17 cellular contexts compared by ENCODE assay signal in the genomic region with DNA sequence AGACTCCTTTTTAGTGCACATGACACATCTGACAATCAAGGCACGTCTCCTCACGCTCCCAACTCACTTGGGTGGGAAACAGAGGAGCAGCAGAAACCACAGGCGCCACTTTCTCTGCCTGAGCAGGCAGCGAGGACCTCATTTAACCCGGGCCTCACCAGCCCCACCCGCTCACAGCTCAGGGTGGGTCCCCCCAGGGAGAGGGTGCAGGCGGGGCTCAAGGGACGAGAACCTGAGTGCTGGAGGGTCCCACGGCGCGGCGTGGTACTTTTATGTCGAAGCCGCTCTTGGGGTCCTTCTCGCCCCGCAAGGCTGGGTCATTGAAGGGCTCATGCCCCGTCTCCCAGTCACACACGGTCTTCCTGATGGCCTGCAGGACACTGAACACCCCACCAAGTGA.
DNase-seq lines count a peak whose midpoint lies in the region; ATAC-seq, FAIRE-seq and TF ChIP-seq lines count a peak whose summit lies in the region.
"Had no signal": no experiment of that assay in that cellular context is flagged by ENCODE, and none has a peak within 500 bp of the region (broad histone marks: within the 10 kb centered on the region; RNA-seq: fewer than 3 reads in every experiment).

No MANE protein-coding gene starts in this region.

- H3K9me3 ChIP-seq in astrocyte (ENCODE audit: insufficient read depth, low read depth, low read length) (peaks cover 6% of the 10 kb centered on the region), upper lobe of right lung (no peaks in the 10 kb centered on the region)

- H2AFZ ChIP-seq in astrocyte (ENCODE audit: low read depth, low read length): no peak overlapping the region

- H3K4me1 ChIP-seq in astrocyte (ENCODE audit: insufficient read depth, low read length) (peaks cover 5% of the 10 kb centered on the region), upper lobe of right lung (no peaks in the 10 kb centered on the region)

- no peak overlapping the region for H3K27ac Mint-ChIP-seq in natural killer cell treated with Interleukin-12 subunit alpha and Interleukin-12 subunit beta and Interleukin-15 and Interleukin-18, amount 100 ng/mL, for 72 hours
- H3K27ac Mint-ChIP-seq in natural killer cell (no peak overlapping the region), astrocyte (ENCODE audit: unreplicated experiment) (peak overlapping the region; percentile 47), nephron progenitor cell (peak overlapping the region; percentile 83), progenitor cell of endocrine pancreas (no peak overlapping the region)
- H3K27ac Mint-ChIP-seq: CD4-positive, CD25-positive, alpha-beta regulatory T cell had no signal

- no peaks in the 10 kb centered on the region for H3K79me2 ChIP-seq in astrocyte (ENCODE audit: insufficient read depth, low read length)

- H3K4me1 Mint-ChIP-seq in natural killer cell treated with Interleukin-12 subunit alpha and Interleukin-12 subunit beta and Interleukin-15 and Interleukin-18, amount 100 ng/mL, for 72 hours (ENCODE audit: low read depth in 2 of 2): no peaks in the 10 kb centered on the region
- H3K4me1 Mint-ChIP-seq in natural killer cell (no peaks in the 10 kb centered on the region), astrocyte (ENCODE audit: low read depth, unreplicated experiment) (peaks cover 8% of the 10 kb centered on the region), nephron progenitor cell (no peaks in the 10 kb centered on the region), progenitor cell of endocrine pancreas (ENCODE audit: low read depth) (no peaks in the 10 kb centered on the region)
- H3K4me1 Mint-ChIP-seq: CD4-positive, CD25-positive, alpha-beta regulatory T cell had no signal

- no peaks in the 10 kb centered on the region for H3K9me3 Mint-ChIP-seq in natural killer cell treated with Interleukin-12 subunit alpha and Interleukin-12 subunit beta and Interleukin-15 and Interleukin-18, amount 100 ng/mL, for 72 hours
- H3K9me3 Mint-ChIP-seq in natural killer cell (no peaks in the 10 kb centered on the region), astrocyte (ENCODE audit: unreplicated experiment) (peaks cover 4% of the 10 kb centered on the region), nephron progenitor cell (no peaks in the 10 kb centered on the region), progenitor cell of endocrine pancreas (ENCODE audit: low read depth) (no peaks in the 10 kb centered on the region)
- H3K9me3 Mint-ChIP-seq: CD4-positive, CD25-positive, alpha-beta regulatory T cell; H9 had no signal

- H3K27me3 Mint-ChIP-seq in natural killer cell treated with Interleukin-12 subunit alpha and Interleukin-12 subunit beta and Interleukin-15 and Interleukin-18, amount 100 ng/mL, for 72 hours: no peaks in the 10 kb centered on the region
- H3K27me3 Mint-ChIP-seq in natural killer cell (ENCODE audit: low read depth in 2 of 2): no peaks in the 10 kb centered on the region
- H3K27me3 Mint-ChIP-seq in astrocyte (ENCODE audit: low read depth, unreplicated experiment): no peaks in the 10 kb centered on the region
- H3K27me3 Mint-ChIP-seq in nephron progenitor cell (ENCODE audit: low read depth, poor library complexity): no peaks in the 10 kb centered on the region
- no peaks in the 10 kb centered on the region for H3K27me3 Mint-ChIP-seq in progenitor cell of endocrine pancreas
- H3K27me3 Mint-ChIP-seq: CD4-positive, CD25-positive, alpha-beta regulatory T cell had no signal

- H3K36me3 ChIP-seq in astrocyte (ENCODE audit: insufficient read depth, low read length): peaks cover 26% of the 10 kb centered on the region
- H3K36me3 ChIP-seq in upper lobe of right lung: peaks cover 80% of the 10 kb centered on the region

- TF ChIP-seq CTCF in natural killer cell (IDR thresholded peaks at IDR 0.05): no peak
- TF ChIP-seq CTCF in astrocyte (IDR thresholded peaks at IDR 0.05; ENCODE audit: insufficient read depth, low read depth, low read length): no peak
- TF ChIP-seq CTCF in nephron progenitor cell (IDR thresholded peaks at IDR 0.05): no peak
- no peak for TF ChIP-seq CTCF in upper lobe of right lung (IDR thresholded peaks at IDR 0.05)
- no peak for TF ChIP-seq CTCF in progenitor cell of endocrine pancreas (IDR thresholded peaks at IDR 0.05; ENCODE audit: unreplicated experiment)

- no peaks in the 10 kb centered on the region for H4K20me1 ChIP-seq in astrocyte (ENCODE audit: insufficient read depth, low read length)

- H3K27me3 ChIP-seq in astrocyte (ENCODE audit: insufficient read depth, low read length): no peaks in the 10 kb centered on the region
- no peaks in the 10 kb centered on the region for H3K27me3 ChIP-seq in upper lobe of right lung

- DNase-seq in natural killer cell treated with Interleukin-12 subunit alpha and Interleukin-12 subunit beta and Interleukin-15 and Interleukin-18, amount 100 ng/mL, for 72 hours (ENCODE audit: low spot score): peak; percentile 15
- DNase-seq in natural killer cell: no peak
- no peak for DNase-seq in astrocyte (ENCODE audit: low read depth)
- no peak for DNase-seq in nephron progenitor cell
- DNase-seq in upper lobe of right lung: no peak
- no peak for DNase-seq in left lobe of liver (ENCODE audit: low spot score)
- DNase-seq in foreskin melanocyte: no peak
- DNase-seq in progenitor cell of endocrine pancreas (ENCODE audit: low spot score, unreplicated experiment): no peak
- DNase-seq: Calu3; CD4-positive, CD25-positive, alpha-beta regulatory T cell; DMS 273 treated with DMSO at 0.1 percent for 48 hours; DMS79; GOT3; H9 had no signal

- no peak overlapping the region for H3K4me2 ChIP-seq in astrocyte (ENCODE audit: low read length)

- H3K36me3 Mint-ChIP-seq in natural killer cell treated with Interleukin-12 subunit alpha and Interleukin-12 subunit beta and Interleukin-15 and Interleukin-18, amount 100 ng/mL, for 72 hours: no peaks in the 10 kb centered on the region
- no peaks in the 10 kb centered on the region for H3K36me3 Mint-ChIP-seq in natural killer cell
- H3K36me3 Mint-ChIP-seq in astrocyte (ENCODE audit: low read depth, unreplicated experiment): peaks cover 38% of the 10 kb centered on the region
- H3K36me3 Mint-ChIP-seq in nephron progenitor cell (ENCODE audit: low read depth): peaks cover 79% of the 10 kb centered on the region
- peaks cover 26% of the 10 kb centered on the region for H3K36me3 Mint-ChIP-seq in progenitor cell of endocrine pancreas (ENCODE audit: insufficient read depth)

- ATAC-seq in natural killer cell treated with Interleukin-12 subunit alpha and Interleukin-12 subunit beta and Interleukin-15 and Interleukin-18, amount 100 ng/mL, for 72 hours: no peak
- no peak for ATAC-seq in natural killer cell
- peak; percentile 9 for ATAC-seq in upper lobe of right lung
- ATAC-seq in left lobe of liver: no peak
- ATAC-seq: GM12878 had no signal

- H3K4me3 Mint-ChIP-seq in natural killer cell treated with Interleukin-12 subunit alpha and Interleukin-12 subunit beta and Interleukin-15 and Interleukin-18, amount 100 ng/mL, for 72 hours: no peak overlapping the region
- H3K4me3 Mint-ChIP-seq in natural killer cell: no peak overlapping the region
- H3K4me3 Mint-ChIP-seq in astrocyte (ENCODE audit: unreplicated experiment): peak overlapping the region; percentile 66
- no peak overlapping the region for H3K4me3 Mint-ChIP-seq in nephron progenitor cell
- no peak overlapping the region for H3K4me3 Mint-ChIP-seq in progenitor cell of endocrine pancreas (ENCODE audit: low read depth)
- H3K4me3 Mint-ChIP-seq: CD4-positive, CD25-positive, alpha-beta regulatory T cell; H9 had no signal

- H3K27ac ChIP-seq in astrocyte (ENCODE audit: low read depth, low read length) (no peak overlapping the region), upper lobe of right lung (no peak overlapping the region)
- H3K27ac ChIP-seq: 22Rv1 had no signal

- no peak overlapping the region for H3K9ac ChIP-seq in astrocyte (ENCODE audit: low read length)

- no peak for FAIRE-seq in astrocyte (lab: Jason Lieb, UNC)
- FAIRE-seq: GM12878, GM18507 had no signal

- intact Hi-C loops in natural killer cell (cut with micrococcal nuclease) (no loop called here), upper lobe of right lung (cut with DNase I) (loop anchor here (10.0 kb wide), 1 partner anchor 87 kb away; no protein-coding TSS in a partner anchor)

- no peak overlapping the region for H3K4me3 ChIP-seq in astrocyte (ENCODE audit: insufficient read depth, low read depth, low read length)
- no peak overlapping the region for H3K4me3 ChIP-seq in upper lobe of right lung
- H3K4me3 ChIP-seq: GM12878 had no signal

Comparison
In these comparisons a context has a peak if more than half of its experiments do, and no peak if none do; other contexts are left out.
1. H3K27ac Mint-ChIP-seq: peak in astrocyte (single experiment) and nephron progenitor cell (single experiment); none in natural killer cell treated with Interleukin-12 subunit alpha and Interleukin-12 subunit beta and Interleukin-15 and Interleukin-18, amount 100 ng/mL, for 72 hours (0 of 2), natural killer cell (0 of 2) and progenitor cell of endocrine pancreas (single experiment).